Comparison of ENCODE assay signal across 1 cellular context in the genomic region with DNA sequence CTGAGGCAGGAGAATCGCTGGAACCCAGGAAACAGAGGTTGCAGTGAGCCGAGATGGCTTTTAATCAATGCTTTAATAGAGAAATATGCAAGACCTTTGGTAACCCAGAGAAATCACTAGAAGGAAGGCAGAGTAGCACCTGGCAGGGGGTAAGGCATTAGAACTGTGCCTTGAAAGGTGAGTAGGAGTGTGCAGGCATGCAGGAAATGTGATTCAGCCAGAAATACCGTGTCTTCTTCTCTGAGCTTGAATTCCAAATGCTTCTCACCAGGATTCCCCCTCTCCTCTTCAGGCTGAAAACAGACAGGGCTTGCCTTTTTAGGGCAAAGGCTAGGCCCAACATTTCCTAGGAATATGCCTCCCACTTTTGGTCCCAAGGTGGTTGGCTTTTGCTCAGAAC.
TF ChIP-seq lines count a peak whose summit lies in the region.

No MANE protein-coding gene starts in this region.

TF ChIP-seq in IMR-90, 13 proteins besides CTCF, POLR2A, EP300 and RAD21:
- TF ChIP-seq FOS (IDR thresholded peaks at IDR 0.05; ENCODE audit: low read depth, low read length) (no peak), MAZ (IDR thresholded peaks at IDR 0.05; ENCODE audit: borderline replicate concordance, low read depth, low read length) (no peak), ELK1 (IDR thresholded peaks at IDR 0.05; ENCODE audit: borderline replicate concordance, low read depth, low read length) (no peak)
